6 cellular contexts compared by ENCODE assay signal in the genomic region with DNA sequence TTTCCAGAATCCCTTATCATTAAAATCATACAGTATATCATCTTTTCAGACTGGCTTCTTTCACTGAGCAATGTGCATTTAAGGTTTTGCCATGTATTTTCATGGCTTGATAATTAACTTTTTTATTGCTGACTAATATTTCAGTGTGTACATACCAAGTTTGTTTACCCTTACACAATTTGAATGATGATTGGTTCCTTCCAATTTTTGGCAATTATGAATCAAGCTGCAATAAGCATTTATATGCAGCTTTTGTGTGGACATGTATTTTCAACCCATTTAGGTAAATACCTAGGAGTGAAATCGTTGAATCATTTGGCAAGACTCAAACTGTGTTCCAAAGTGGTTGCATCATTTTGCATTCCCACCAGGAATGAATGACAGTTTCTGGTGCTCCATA.
A peak's percentile ranks its signal among the peaks of the same experiment; 100 is the strongest.
DNase-seq lines count a peak whose midpoint lies in the region; ATAC-seq, FAIRE-seq and TF ChIP-seq lines count a peak whose summit lies in the region.
"Not testable (repeated sequence)": the region's sequence is repeated elsewhere in the genome, so short reads cannot be mapped to it uniquely, and the experiment has no call there.

No MANE protein-coding gene starts in this region.

- TF ChIP-seq CTCF in 22Rv1 (IDR thresholded peaks at IDR 0.05); PC-3 (conservative IDR thresholded peaks at IDR 0.05; ENCODE audit: low read depth, low read length); bronchial epithelial cell (IDR thresholded peaks at IDR 0.05; ENCODE audit: insufficient read depth, low read length, severe bottlenecking); mucosa of descending colon (IDR thresholded peaks at IDR 0.05): not testable (repeated sequence)

- not testable (repeated sequence) for H3K9me3 ChIP-seq in PC-3 (ENCODE audit: low read length); mucosa of descending colon

- H3K9me2 ChIP-seq in PC-3 (replicated peaks; ENCODE audit: low read length) = not testable (repeated sequence)

- not testable (repeated sequence) for H3K9ac ChIP-seq in PC-3 (ENCODE audit: low read length)

- DNase-seq in PC-3 (peak; percentile 34), bronchial epithelial cell (ENCODE audit: low read depth) (peak; percentile 62), kidney tubule cell (ENCODE audit: low spot score) (peak; percentile 33)
- DNase-seq in epithelial cell of prostate (ENCODE audit: low read depth, low spot score); mucosa of descending colon: not testable (repeated sequence)

- H3K4me2 ChIP-seq in PC-3 (ENCODE audit: low read length) = not testable (repeated sequence)

- H2AFZ ChIP-seq in PC-3 (ENCODE audit: low read length) = not testable (repeated sequence)

- BruUV-seq in PC-3 (replicated peaks; lab: Mats Ljungman, UMichigan) = not testable (repeated sequence)

- not testable (repeated sequence) for FAIRE-seq in bronchial epithelial cell (lab: Jason Lieb, UNC)

- H3K4me3 ChIP-seq in PC-3 (ENCODE audit: low read length); bronchial epithelial cell (ENCODE audit: low read depth, low read length); mucosa of descending colon: not testable (repeated sequence)

- POLR2A ChIA-PET in PC-3 (lab: Charles Lee; ENCODE audit: unreplicated experiment) = not testable (repeated sequence)

- H3K27ac ChIP-seq in 22Rv1 = peak overlapping the region; percentile 42
- not testable (repeated sequence) for H3K27ac ChIP-seq in PC-3 (ENCODE audit: low read length)
- peak overlapping the region; percentile 19 for H3K27ac ChIP-seq in epithelial cell of prostate

- H3K79me2 ChIP-seq in PC-3 (ENCODE audit: low read length) = not testable (repeated sequence)

- not testable (repeated sequence) for H3K36me3 ChIP-seq in PC-3 (ENCODE audit: low read depth, low read length); bronchial epithelial cell (ENCODE audit: control insufficient read depth, insufficient read depth, low read length); mucosa of descending colon (ENCODE audit: low read depth)

- not testable (repeated sequence) for H3K4me1 ChIP-seq in PC-3 (ENCODE audit: insufficient read depth, low read length); mucosa of descending colon (ENCODE audit: low read depth)

- intact Hi-C loops in PC-3 (cut with micrococcal nuclease); mucosa of descending colon (cut with DNase I, micrococcal nuclease): not testable (repeated sequence)

- ATAC-seq in PC-3 (peak; percentile 88), mucosa of descending colon (peak; percentile 72)

- CTCF ChIA-PET in PC-3 (lab: Charles Lee) = not testable (repeated sequence)

- H3F3A ChIP-seq in PC-3 (ENCODE audit: low read length, unreplicated experiment) = not testable (repeated sequence)

- not testable (repeated sequence) for H3K27me3 ChIP-seq in PC-3 (ENCODE audit: low read length); bronchial epithelial cell (ENCODE audit: control insufficient read depth, insufficient read depth, low read length)

- not testable (repeated sequence) for H4K20me1 ChIP-seq in PC-3 (ENCODE audit: low read length)
